Comparison of ENCODE assay signal across 8 cellular contexts in the genomic region with DNA sequence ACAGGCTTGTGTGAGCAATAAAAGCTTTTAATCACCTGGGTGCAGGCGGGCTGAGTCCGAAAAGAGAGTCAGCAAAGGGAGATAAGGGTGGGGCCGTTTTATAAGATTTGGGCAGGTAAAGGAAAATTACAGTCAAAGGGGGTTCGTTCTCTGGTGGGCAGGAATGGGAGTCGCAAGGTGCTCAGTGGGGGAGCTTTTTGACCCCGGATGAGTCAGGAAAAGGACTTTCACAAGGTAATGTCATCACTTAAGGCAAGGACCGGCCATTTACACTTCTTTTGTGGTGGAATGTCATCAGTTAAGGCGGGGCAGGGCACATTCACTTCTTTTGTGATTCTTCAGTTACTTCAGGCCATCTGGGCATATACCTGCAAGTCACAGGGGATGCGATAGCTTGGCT.
A peak's percentile ranks its signal among the peaks of the same experiment; 100 is the strongest.
DNase-seq lines count a peak whose midpoint lies in the region; ATAC-seq and TF ChIP-seq lines count a peak whose summit lies in the region.
"Not testable (repeated sequence)": the region's sequence is repeated elsewhere in the genome, so short reads cannot be mapped to it uniquely, and the experiment has no call there.

No MANE protein-coding gene starts in this region.

- not testable (repeated sequence) for H3K27me3 ChIP-seq in CD4-positive, CD25-positive, alpha-beta regulatory T cell (ENCODE audit: control insufficient read depth, insufficient read depth, low read length); HL-60 (ENCODE audit: insufficient read depth, poor library complexity, severe bottlenecking); hepatocyte; naive thymus-derived CD4-positive, alpha-beta T cell (ENCODE audit: control insufficient read depth in 2 of 2, insufficient read depth in 2 of 2, low read length in 2 of 2)

- DNase-seq in CD4-positive, CD25-positive, alpha-beta regulatory T cell; HL-60 (ENCODE audit: low read depth in 1 of 2, low spot score in 1 of 2); T-cell; activated CD8-positive, alpha-beta memory T cell treated with anti-CD3 and anti-CD28 coated beads, Interleukin-2, amount 10 ng/mL, durations not matched to agents 7 days and 5 days; activated naive CD8-positive, alpha-beta T cell treated with anti-CD3 and anti-CD28 coated beads, Interleukin-2, amount 10 ng/mL, durations not matched to agents 7 days and 5 days; hepatocyte (ENCODE audit: low spot score); naive thymus-derived CD4-positive, alpha-beta T cell: not testable (repeated sequence)

- not testable (repeated sequence) for H4K20me1 ChIP-seq in hepatocyte (ENCODE audit: insufficient read depth, poor library complexity, severe bottlenecking)

- not testable (repeated sequence) for ATAC-seq in CD4-positive, CD25-positive, alpha-beta regulatory T cell (ENCODE audit: low read depth in 2 of 2); T-cell (replicated peaks in 1 of 4); activated CD8-positive, alpha-beta memory T cell treated with anti-CD3 and anti-CD28 coated beads, Interleukin-2, amount 10 ng/mL, durations not matched to agents 7 days and 5 days; activated naive CD8-positive, alpha-beta T cell treated with anti-CD3 and anti-CD28 coated beads, Interleukin-2, amount 10 ng/mL, durations not matched to agents 7 days and 5 days (ENCODE audit: low read depth); naive thymus-derived CD4-positive, alpha-beta T cell

- not testable (repeated sequence) for H3K4me2 ChIP-seq in hepatocyte

- H3K4me3 ChIP-seq in CD4-positive, CD25-positive, alpha-beta regulatory T cell (ENCODE audit: low read depth, low read length): peak overlapping the region; percentile 48
- not testable (repeated sequence) for H3K4me3 ChIP-seq in HL-60 (replicated peaks; ENCODE audit: insufficient read depth, low read length); hepatocyte
- peak overlapping the region; percentile 38 for H3K4me3 ChIP-seq in naive thymus-derived CD4-positive, alpha-beta T cell (ENCODE audit: low read length)

- H3K9me3 ChIP-seq in CD4-positive, CD25-positive, alpha-beta regulatory T cell (ENCODE audit: control insufficient read depth in 2 of 2, low read length in 2 of 2); hepatocyte (ENCODE audit: low read depth); naive thymus-derived CD4-positive, alpha-beta T cell (ENCODE audit: control insufficient read depth in 2 of 3, low read length in 3 of 3): not testable (repeated sequence)

- not testable (repeated sequence) for TF ChIP-seq CTCF in HL-60 (IDR thresholded peaks at IDR 0.05; ENCODE audit: insufficient read depth, low read length); hepatocyte (IDR thresholded peaks at IDR 0.05; ENCODE audit: poor library complexity)

- not testable (repeated sequence) for H3K9me3 Mint-ChIP-seq in CD4-positive, CD25-positive, alpha-beta regulatory T cell; T-cell; activated CD8-positive, alpha-beta memory T cell treated with anti-CD3 and anti-CD28 coated beads, Interleukin-2, amount 10 ng/mL, durations not matched to agents 7 days and 5 days (ENCODE audit: low read depth); activated naive CD8-positive, alpha-beta T cell treated with anti-CD3 and anti-CD28 coated beads, Interleukin-2, amount 10 ng/mL, durations not matched to agents 7 days and 5 days; naive thymus-derived CD4-positive, alpha-beta T cell; stimulated activated naive CD8-positive, alpha-beta T cell treated with anti-CD3 and anti-CD28 coated beads, Interleukin-15, Interleukin-2, amounts not matched to agents 100 ng/mL and 50 ng/mL, for 24 hours

- peaks cover 69% of the 10 kb centered on the region for H3K79me2 ChIP-seq in hepatocyte

- WGBS in hepatocyte (ENCODE audit: low lambda C conversion rate, missing lambda C conversion rate): 78% methylated on average over 9 of the region's 9 CpGs

- H3K36me3 Mint-ChIP-seq in CD4-positive, CD25-positive, alpha-beta regulatory T cell: peaks cover 16% of the 10 kb centered on the region
- peaks cover 22% of the 10 kb centered on the region for H3K36me3 Mint-ChIP-seq in T-cell
- H3K36me3 Mint-ChIP-seq in activated CD8-positive, alpha-beta memory T cell treated with anti-CD3 and anti-CD28 coated beads, Interleukin-2, amount 10 ng/mL, durations not matched to agents 7 days and 5 days: peaks cover 24% of the 10 kb centered on the region
- peaks cover 23% of the 10 kb centered on the region for H3K36me3 Mint-ChIP-seq in activated naive CD8-positive, alpha-beta T cell treated with anti-CD3 and anti-CD28 coated beads, Interleukin-2, amount 10 ng/mL, durations not matched to agents 7 days and 5 days
- H3K36me3 Mint-ChIP-seq in naive thymus-derived CD4-positive, alpha-beta T cell: peaks cover 0 to 60% (median 13%) of the 10 kb centered on the region in 5 donors
- H3K36me3 Mint-ChIP-seq in stimulated activated naive CD8-positive, alpha-beta T cell treated with anti-CD3 and anti-CD28 coated beads, Interleukin-15, Interleukin-2, amounts not matched to agents 100 ng/mL and 50 ng/mL, for 24 hours (ENCODE audit: low read depth): not testable (repeated sequence)

- CTCF ChIA-PET in T-cell (lab: Charles Lee): interaction anchor here (0.6 to 1.4 kb wide), 3 partner anchors 20 to 34 kb away, joined by 3 to 4 read pairs (median 3); no protein-coding TSS in a partner anchor
- CTCF ChIA-PET in activated CD8-positive, alpha-beta memory T cell treated with anti-CD3 and anti-CD28 coated beads, Interleukin-2, amount 10 ng/mL, durations not matched to agents 7 days and 5 days (lab: Charles Lee): interaction anchor here (0.9 to 1.5 kb wide), 2 partner anchors 32 to 70 kb away, joined by 4 read pairs; a partner anchor contains a TSS
- CTCF ChIA-PET in naive thymus-derived CD4-positive, alpha-beta T cell (lab: Charles Lee): interaction anchor here (1.6 kb wide), 1 partner anchor 8 kb away, joined by 3 read pairs; no protein-coding TSS in a partner anchor

- POLR2A ChIA-PET in T-cell (lab: Charles Lee): interaction anchor here in 1 of 2 donors (0.6 kb wide), 1 partner anchor 9 kb away, joined by 4 read pairs; no protein-coding TSS in a partner anchor
- POLR2A ChIA-PET in activated naive CD8-positive, alpha-beta T cell treated with anti-CD3 and anti-CD28 coated beads, Interleukin-2, amount 10 ng/mL, durations not matched to agents 7 days and 5 days (lab: Charles Lee): interaction anchor here (0.9 to 4.5 kb wide), 5 partner anchors 8 to 71 kb away, joined by 3 to 39 read pairs (median 6); a partner anchor contains a TSS
- POLR2A ChIA-PET in naive thymus-derived CD4-positive, alpha-beta T cell (lab: Charles Lee): interaction anchor here (0.7 to 8.6 kb wide), 13 partner anchors 8 to 85 kb away, joined by 3 to 115 read pairs (median 6); a partner anchor contains a TSS

- not testable (repeated sequence) for H2AFZ ChIP-seq in hepatocyte

- H3K4me1 ChIP-seq in CD4-positive, CD25-positive, alpha-beta regulatory T cell (ENCODE audit: control insufficient read depth, insufficient read depth, low read length, poor library complexity, severe bottlenecking): peaks cover 81% of the 10 kb centered on the region
- peaks cover 44% of the 10 kb centered on the region for H3K4me1 ChIP-seq in hepatocyte (ENCODE audit: insufficient read depth)
- H3K4me1 ChIP-seq in naive thymus-derived CD4-positive, alpha-beta T cell (ENCODE audit: control insufficient read depth in 2 of 2, insufficient read depth in 2 of 2, low read length in 2 of 2): peaks cover 73 to 97% of the 10 kb centered on the region in 2 donors

- H3K27me3 Mint-ChIP-seq in CD4-positive, CD25-positive, alpha-beta regulatory T cell; T-cell; activated CD8-positive, alpha-beta memory T cell treated with anti-CD3 and anti-CD28 coated beads, Interleukin-2, amount 10 ng/mL, durations not matched to agents 7 days and 5 days; activated naive CD8-positive, alpha-beta T cell treated with anti-CD3 and anti-CD28 coated beads, Interleukin-2, amount 10 ng/mL, durations not matched to agents 7 days and 5 days; naive thymus-derived CD4-positive, alpha-beta T cell; stimulated activated naive CD8-positive, alpha-beta T cell treated with anti-CD3 and anti-CD28 coated beads, Interleukin-15, Interleukin-2, amounts not matched to agents 100 ng/mL and 50 ng/mL, for 24 hours: not testable (repeated sequence)

- H3K36me3 ChIP-seq in CD4-positive, CD25-positive, alpha-beta regulatory T cell (ENCODE audit: control insufficient read depth, insufficient read depth, low read length); hepatocyte (replicated peaks; ENCODE audit: insufficient read depth, low read depth); naive thymus-derived CD4-positive, alpha-beta T cell (ENCODE audit: control insufficient read depth in 2 of 3, insufficient read depth in 3 of 3, low read length in 3 of 3): not testable (repeated sequence)

- not testable (repeated sequence) for H3K9me2 ChIP-seq in hepatocyte (replicated peaks; ENCODE audit: insufficient read depth)

- intact Hi-C loops in naive thymus-derived CD4-positive, alpha-beta T cell (cut with micrococcal nuclease): loop anchor here in 1 of 2 donors (2.0 kb wide), 1 partner anchor 69 kb away; no protein-coding TSS in a partner anchor

- peak overlapping the region; percentile 29 to 81 (median 50) for H3K4me3 Mint-ChIP-seq in CD4-positive, CD25-positive, alpha-beta regulatory T cell
- peak overlapping the region; percentile 48 to 64 (median 52) for H3K4me3 Mint-ChIP-seq in T-cell
- peak overlapping the region; percentile 7 for H3K4me3 Mint-ChIP-seq in activated CD8-positive, alpha-beta memory T cell treated with anti-CD3 and anti-CD28 coated beads, Interleukin-2, amount 10 ng/mL, durations not matched to agents 7 days and 5 days
- H3K4me3 Mint-ChIP-seq in activated naive CD8-positive, alpha-beta T cell treated with anti-CD3 and anti-CD28 coated beads, Interleukin-2, amount 10 ng/mL, durations not matched to agents 7 days and 5 days: peak overlapping the region; percentile 67
- H3K4me3 Mint-ChIP-seq in naive thymus-derived CD4-positive, alpha-beta T cell: peak overlapping the region; percentile 43 to 100 (median 74)
- peak overlapping the region; percentile 62 for H3K4me3 Mint-ChIP-seq in stimulated activated naive CD8-positive, alpha-beta T cell treated with anti-CD3 and anti-CD28 coated beads, Interleukin-15, Interleukin-2, amounts not matched to agents 100 ng/mL and 50 ng/mL, for 24 hours

- peak overlapping the region; percentile 39 for H3K27ac ChIP-seq in CD4-positive, CD25-positive, alpha-beta regulatory T cell (ENCODE audit: insufficient read depth, low read length, poor library complexity, severe bottlenecking)
- H3K27ac ChIP-seq in HL-60 (replicated peaks) (peak overlapping the region; percentile 85), hepatocyte (peak overlapping the region; percentile 55)
- peak overlapping the region; percentile 79 for H3K27ac ChIP-seq in naive thymus-derived CD4-positive, alpha-beta T cell (ENCODE audit: low read depth, low read length)

- peaks cover 22 to 97% (median 82%) of the 10 kb centered on the region in 4 donors for H3K4me1 Mint-ChIP-seq in CD4-positive, CD25-positive, alpha-beta regulatory T cell
- H3K4me1 Mint-ChIP-seq in T-cell: peaks cover 90 to 99% (median 92%) of the 10 kb centered on the region in 3 donors
- H3K4me1 Mint-ChIP-seq in activated CD8-positive, alpha-beta memory T cell treated with anti-CD3 and anti-CD28 coated beads, Interleukin-2, amount 10 ng/mL, durations not matched to agents 7 days and 5 days: peaks cover 90% of the 10 kb centered on the region
- peaks cover 88% of the 10 kb centered on the region for H3K4me1 Mint-ChIP-seq in activated naive CD8-positive, alpha-beta T cell treated with anti-CD3 and anti-CD28 coated beads, Interleukin-2, amount 10 ng/mL, durations not matched to agents 7 days and 5 days
- H3K4me1 Mint-ChIP-seq in naive thymus-derived CD4-positive, alpha-beta T cell: peaks cover 68 to 99% (median 91%) of the 10 kb centered on the region in 7 donors
- H3K4me1 Mint-ChIP-seq in stimulated activated naive CD8-positive, alpha-beta T cell treated with anti-CD3 and anti-CD28 coated beads, Interleukin-15, Interleukin-2, amounts not matched to agents 100 ng/mL and 50 ng/mL, for 24 hours (ENCODE audit: low read depth): peaks cover 92% of the 10 kb centered on the region

- H3K27ac Mint-ChIP-seq in CD4-positive, CD25-positive, alpha-beta regulatory T cell: peak overlapping the region; percentile 91 to 100 (median 99)
- peak overlapping the region; percentile 88 to 93 for H3K27ac Mint-ChIP-seq in T-cell
- peak overlapping the region; percentile 89 for H3K27ac Mint-ChIP-seq in activated CD8-positive, alpha-beta memory T cell treated with anti-CD3 and anti-CD28 coated beads, Interleukin-2, amount 10 ng/mL, durations not matched to agents 7 days and 5 days
- H3K27ac Mint-ChIP-seq in activated naive CD8-positive, alpha-beta T cell treated with anti-CD3 and anti-CD28 coated beads, Interleukin-2, amount 10 ng/mL, durations not matched to agents 7 days and 5 days: peak overlapping the region; percentile 88
- peak overlapping the region; percentile 74 to 99 (median 97) for H3K27ac Mint-ChIP-seq in naive thymus-derived CD4-positive, alpha-beta T cell
- H3K27ac Mint-ChIP-seq in stimulated activated naive CD8-positive, alpha-beta T cell treated with anti-CD3 and anti-CD28 coated beads, Interleukin-15, Interleukin-2, amounts not matched to agents 100 ng/mL and 50 ng/mL, for 24 hours: peak overlapping the region; percentile 90

Comparison
In these comparisons a context has a peak if more than half of its experiments do, and no peak if none do; other contexts are left out.
1. H3K4me3 Mint-ChIP-seq: peak in every context shown above with its lines; median percentile 74 in naive thymus-derived CD4-positive, alpha-beta T cell; 67 in activated naive CD8-positive, alpha-beta T cell treated with anti-CD3 and anti-CD28 coated beads, Interleukin-2, amount 10 ng/mL, durations not matched to agents 7 days and 5 days; 62 in stimulated activated naive CD8-positive, alpha-beta T cell treated with anti-CD3 and anti-CD28 coated beads, Interleukin-15, Interleukin-2, amounts not matched to agents 100 ng/mL and 50 ng/mL, for 24 hours; 52 in T-cell; 50 in CD4-positive, CD25-positive, alpha-beta regulatory T cell; 7 in activated CD8-positive, alpha-beta memory T cell treated with anti-CD3 and anti-CD28 coated beads, Interleukin-2, amount 10 ng/mL, durations not matched to agents 7 days and 5 days.